22 cellular contexts compared by ENCODE assay signal in the genomic region with DNA sequence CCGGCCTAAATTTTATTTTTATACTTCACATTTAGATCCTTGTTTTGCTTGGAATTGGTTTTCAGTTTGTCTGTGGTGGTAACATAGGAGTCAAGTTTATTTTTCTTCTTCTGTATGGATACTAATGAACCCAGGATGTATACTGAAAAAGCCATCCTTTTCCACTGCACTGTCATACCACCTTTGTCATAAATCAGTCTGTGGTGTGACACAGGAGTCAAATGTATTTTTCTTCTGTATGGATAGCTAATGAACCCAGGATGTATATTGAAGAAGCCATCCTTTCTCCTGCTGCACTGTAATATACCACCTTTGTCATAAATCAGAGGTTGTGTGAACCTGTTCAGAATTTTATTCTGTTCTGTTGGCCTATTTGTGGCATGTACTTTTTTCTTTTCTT. TPM values are rescaled to one million over a fixed set of nuclear protein-coding genes. Genes with fewer than 3 reads are reported as not detected.
DNase-seq lines count a peak whose midpoint lies in the region; ATAC-seq and TF ChIP-seq lines count a peak whose summit lies in the region.
"Had no signal": no experiment of that assay in that cellular context is flagged by ENCODE, and none has a peak within 500 bp of the region (broad histone marks: within the 10 kb centered on the region; RNA-seq: fewer than 3 reads in every experiment).

No MANE protein-coding gene starts in this region.

- no peaks in the 10 kb centered on the region for H3K27me3 Mint-ChIP-seq in Calu3 (ENCODE audit: unreplicated experiment)
- no peaks in the 10 kb centered on the region for H3K27me3 Mint-ChIP-seq in central memory CD8-positive, alpha-beta T cell
- H3K27me3 Mint-ChIP-seq in naive thymus-derived CD4-positive, alpha-beta T cell, result no peaks in the 10 kb centered on the region
- H3K27me3 Mint-ChIP-seq: CD4-positive, alpha-beta T cell; CD8-positive, alpha-beta memory T cell had no signal

- H3K4me1 Mint-ChIP-seq in Calu3 (ENCODE audit: low read depth, unreplicated experiment), result no peaks in the 10 kb centered on the region
- peaks cover 51% of the 10 kb centered on the region for H3K4me1 Mint-ChIP-seq in central memory CD8-positive, alpha-beta T cell
- H3K4me1 Mint-ChIP-seq in naive thymus-derived CD4-positive, alpha-beta T cell, result peaks cover 21 to 65% (median 48%) of the 10 kb centered on the region in 7 donors
- H3K4me1 Mint-ChIP-seq: GM23338 had no signal

- H3K36me3 Mint-ChIP-seq in Calu3 (ENCODE audit: insufficient read depth, unreplicated experiment), result peaks cover 5% of the 10 kb centered on the region
- peaks cover 7% of the 10 kb centered on the region for H3K36me3 Mint-ChIP-seq in central memory CD8-positive, alpha-beta T cell (ENCODE audit: insufficient read depth)
- H3K36me3 Mint-ChIP-seq in naive thymus-derived CD4-positive, alpha-beta T cell, result peaks cover 0 to 24% (median 9%) of the 10 kb centered on the region in 5 donors

- H3K9me3 ChIP-seq in naive thymus-derived CD4-positive, alpha-beta T cell (ENCODE audit: control insufficient read depth in 2 of 3, low read length in 3 of 3), result no peaks in the 10 kb centered on the region
- no peaks in the 10 kb centered on the region for H3K9me3 ChIP-seq in vagina
- H3K9me3 ChIP-seq: A549; BE2C; BLaER1 treated with 17β-estradiol and CSF1 and Interleukin-3, amounts not matched to agents 10 nM and 100 nM; HAP-1 had no signal

- CTCF ChIA-PET in Calu3 (lab: Charles Lee), result no interaction called here
- CTCF ChIA-PET in HEK293T (lab: Yijun Ruan, JAX), result no interaction called here
- CTCF ChIA-PET in naive thymus-derived CD4-positive, alpha-beta T cell (lab: Charles Lee), result no interaction called here

- no TSS peak for BruUV-seq in Calu3 (replicated peaks; lab: Mats Ljungman, UMichigan)

- H3K4me3 Mint-ChIP-seq in Calu3 (ENCODE audit: low read depth, unreplicated experiment), result no peak overlapping the region
- H3K4me3 Mint-ChIP-seq in central memory CD8-positive, alpha-beta T cell, result no peak overlapping the region
- H3K4me3 Mint-ChIP-seq in naive thymus-derived CD4-positive, alpha-beta T cell, result no peak overlapping the region
- H3K4me3 Mint-ChIP-seq: CD14-positive monocyte; CD4-positive, alpha-beta T cell; CD8-positive, alpha-beta memory T cell; GM23338 had no signal

- peaks cover 0 to 7% of the 10 kb centered on the region in 2 donors for H3K4me1 ChIP-seq in naive thymus-derived CD4-positive, alpha-beta T cell (ENCODE audit: control insufficient read depth in 2 of 2, insufficient read depth in 2 of 2, low read length in 2 of 2)
- peaks cover 26% of the 10 kb centered on the region for H3K4me1 ChIP-seq in vagina
- H3K4me1 ChIP-seq: A549, BE2C, HAP-1 had no signal

- no peaks in the 10 kb centered on the region for H3K9me3 Mint-ChIP-seq in Calu3 (ENCODE audit: low read depth, unreplicated experiment)
- H3K9me3 Mint-ChIP-seq in central memory CD8-positive, alpha-beta T cell, result no peaks in the 10 kb centered on the region
- H3K9me3 Mint-ChIP-seq in naive thymus-derived CD4-positive, alpha-beta T cell, result no peaks in the 10 kb centered on the region
- H3K9me3 Mint-ChIP-seq: CD14-positive monocyte; CD4-positive, alpha-beta T cell; CD8-positive, alpha-beta memory T cell; GM23338 had no signal

- POLR2A ChIA-PET in HEK293T (lab: Yijun Ruan, JAX), result no interaction called here
- POLR2A ChIA-PET in naive thymus-derived CD4-positive, alpha-beta T cell (lab: Charles Lee), result no interaction called here

- intact Hi-C loops in Calu3 (cut with micrococcal nuclease; ENCODE audit: unreplicated experiment) (no loop called here), vagina (cut with DNase I) (no loop called here)
- intact Hi-C loops in naive thymus-derived CD4-positive, alpha-beta T cell (cut with micrococcal nuclease), result no loop called here

- no peaks in the 10 kb centered on the region for H3K27me3 ChIP-seq in naive thymus-derived CD4-positive, alpha-beta T cell (ENCODE audit: control insufficient read depth in 2 of 2, insufficient read depth in 2 of 2, low read length in 2 of 2)
- no peaks in the 10 kb centered on the region for H3K27me3 ChIP-seq in vagina
- H3K27me3 ChIP-seq: BE2C; BLaER1 treated with 17β-estradiol and CSF1 and Interleukin-3, amounts not matched to agents 10 nM and 100 nM had no signal

- ATAC-seq in central memory CD8-positive, alpha-beta T cell (replicated peaks; ENCODE audit: extremely low read depth, poor library complexity, severe bottlenecking), result no peak
- no peak for ATAC-seq in naive thymus-derived CD4-positive, alpha-beta T cell
- no peak for ATAC-seq in HG02885 (IDR thresholded peaks at IDR 0.05; ENCODE audit: poor library complexity, unreplicated experiment)
- ATAC-seq: A549, GM23338 had no signal

- DNase-seq in Calu3 (no peak), HEK293T (ENCODE audit: extremely low spot score) (no peak), vagina (ENCODE audit: extremely low spot score in 2 of 2) (no peak), HCEC 1CT (no peak), NCI-H1694 treated with DMSO at 0.1 percent for 48 hours (lab: John Stamatoyannopoulos, UW) (no peak)
- DNase-seq in central memory CD8-positive, alpha-beta T cell (ENCODE audit: low spot score in 2 of 2), result no peak
- no peak for DNase-seq in naive thymus-derived CD4-positive, alpha-beta T cell
- DNase-seq: 8988T; ACHN; AML-193; BE2C; CD4-positive, alpha-beta T cell; CD8-positive, alpha-beta memory T cell; DMS53; DMS79 treated with DMSO at 0.1 percent for 48 hours; GF-D8 had no signal

- H3K27ac Mint-ChIP-seq in Calu3 (ENCODE audit: unreplicated experiment), result peak overlapping the region; percentile 37
- peak overlapping the region; percentile 49 for H3K27ac Mint-ChIP-seq in central memory CD8-positive, alpha-beta T cell (ENCODE audit: low read depth)
- H3K27ac Mint-ChIP-seq in naive thymus-derived CD4-positive, alpha-beta T cell, result peak overlapping the region in 5 of 9 donors; percentile 14 to 74 (median 56)
- H3K27ac Mint-ChIP-seq: CD14-positive monocyte, GM23338 had no signal

- no peaks in the 10 kb centered on the region for H3K36me3 ChIP-seq in naive thymus-derived CD4-positive, alpha-beta T cell (ENCODE audit: control insufficient read depth in 2 of 3, insufficient read depth in 3 of 3, low read length in 3 of 3)
- peaks cover 0 to 6% of the 10 kb centered on the region in 2 donors for H3K36me3 ChIP-seq in vagina
- H3K36me3 ChIP-seq: BE2C, HAP-1 had no signal

- TF ChIP-seq POLR2A in vagina (IDR thresholded peaks at IDR 0.05), result no peak

- no peak overlapping the region for H3K27ac ChIP-seq in naive thymus-derived CD4-positive, alpha-beta T cell (ENCODE audit: low read depth, low read length)
- no peak overlapping the region for H3K27ac ChIP-seq in vagina
- H3K27ac ChIP-seq: A549; BLaER1 treated with 17β-estradiol and CSF1 and Interleukin-3, amounts not matched to agents 10 nM and 100 nM had no signal

- H3K4me3 ChIP-seq in naive thymus-derived CD4-positive, alpha-beta T cell (ENCODE audit: low read length), result no peak overlapping the region
- H3K4me3 ChIP-seq in vagina, result no peak overlapping the region
- H3K4me3 ChIP-seq: A549; BLaER1 treated with 17β-estradiol and CSF1 and Interleukin-3, amounts not matched to agents 10 nM and 100 nM; GM23338; HAP-1 had no signal

- TF ChIP-seq CTCF in Calu3 (IDR thresholded peaks at IDR 0.05; ENCODE audit: unreplicated experiment), result no peak
- TF ChIP-seq CTCF in vagina (IDR thresholded peaks at IDR 0.05), result no peak

TF ChIP-seq in HEK293T, 16 proteins besides CTCF, POLR2A, EP300 and RAD21:
- TF ChIP-seq TARDBP (IDR thresholded peaks at IDR 0.05) (no peak), FOXK2 (IDR thresholded peaks at IDR 0.05) (no peak), BHLHE40 (IDR thresholded peaks at IDR 0.05; ENCODE audit: borderline replicate concordance) (no peak), SUZ12 (IDR thresholded peaks at IDR 0.05) (no peak), LEF1 (IDR thresholded peaks at IDR 0.05; ENCODE audit: borderline replicate concordance) (no peak), HDGF (IDR thresholded peaks at IDR 0.05; ENCODE audit: borderline replicate concordance) (no peak)
- TF ChIP-seq, protein P1, sequence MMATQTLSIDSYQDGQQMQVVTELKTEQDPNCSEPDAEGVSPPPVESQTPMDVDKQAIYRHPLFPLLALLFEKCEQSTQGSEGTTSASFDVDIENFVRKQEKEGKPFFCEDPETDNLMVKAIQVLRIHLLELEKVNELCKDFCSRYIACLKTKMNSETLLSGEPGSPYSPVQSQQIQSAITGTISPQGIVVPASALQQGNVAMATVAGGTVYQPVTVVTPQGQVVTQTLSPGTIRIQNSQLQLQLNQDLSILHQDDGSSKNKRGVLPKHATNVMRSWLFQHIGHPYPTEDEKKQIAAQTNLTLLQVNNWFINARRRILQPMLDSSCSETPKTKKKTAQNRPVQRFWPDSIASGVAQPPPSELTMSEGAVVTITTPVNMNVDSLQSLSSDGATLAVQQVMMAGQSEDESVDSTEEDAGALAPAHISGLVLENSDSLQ (IDR thresholded peaks at IDR 0.05), result 0 out of 2 replicates have a peak, but pooled peaks have one; percentile 17

RNA-seq across cellular contexts. Expression of a gene that starts 21.4 kb away (rescaled TPM):
- total RNA-seq in Calu3 (2022), result 77.1 and 80.3 TPM in 2 replicates
- total RNA-seq in naive thymus-derived CD4-positive, alpha-beta T cell, result 10 to 100 TPM; 25.5 to 35.0 (median 29.5) TPM
- 10 to 100 TPM; 27.4 to 29.1 TPM for polyA plus RNA-seq in naive thymus-derived CD4-positive, alpha-beta T cell
- total RNA-seq in vagina, result 33.6 TPM

RNA-seq across cellular contexts. Expression of a gene that starts 34.7 kb away (rescaled TPM):
- total RNA-seq in Calu3 (2022) (39.1 and 47.8 TPM in 2 replicates), vagina (27.5 TPM)
- total RNA-seq in naive thymus-derived CD4-positive, alpha-beta T cell, result 10 to 100 TPM; 39.3 to 63.2 (median 42.1) TPM
- 10 to 100 TPM; 16.5 to 25.2 TPM for polyA plus RNA-seq in naive thymus-derived CD4-positive, alpha-beta T cell

RNA-seq across cellular contexts. Expression of a gene that starts 57.4 kb away (rescaled TPM):
- not detected in 2 replicates for total RNA-seq in Calu3 (2022)
- 100 to 1,000 TPM in 3 of 5 experiments, 10 to 100 TPM in 2; 66.6 to 748 (median 227) TPM for total RNA-seq in naive thymus-derived CD4-positive, alpha-beta T cell
- polyA plus RNA-seq in naive thymus-derived CD4-positive, alpha-beta T cell, result 100 to 1,000 TPM in 1 of 2 donors, 10 to 100 TPM in 1; 79.1 to 118 TPM
- total RNA-seq in vagina, result 117 TPM
- total RNA-seq: GM23338 had no signal
- polyA plus RNA-seq: GM23338 had no signal

Comparison
In these comparisons a context has a peak if more than half of its experiments do, and no peak if none do; other contexts are left out.
1. RNA of a gene that starts 57.4 kb away (total RNA-seq): 66.6 to 748 TPM in naive thymus-derived CD4-positive, alpha-beta T cell and 117 TPM in vagina (single experiment); not detected in Calu3; every median in the first group is over 10 times any median in the second.
2. Peak in every context shown above with its lines, with median percentiles within 50 percentile points of each other: H3K27ac Mint-ChIP-seq.